19 cellular contexts compared by ENCODE assay signal in the genomic region with DNA sequence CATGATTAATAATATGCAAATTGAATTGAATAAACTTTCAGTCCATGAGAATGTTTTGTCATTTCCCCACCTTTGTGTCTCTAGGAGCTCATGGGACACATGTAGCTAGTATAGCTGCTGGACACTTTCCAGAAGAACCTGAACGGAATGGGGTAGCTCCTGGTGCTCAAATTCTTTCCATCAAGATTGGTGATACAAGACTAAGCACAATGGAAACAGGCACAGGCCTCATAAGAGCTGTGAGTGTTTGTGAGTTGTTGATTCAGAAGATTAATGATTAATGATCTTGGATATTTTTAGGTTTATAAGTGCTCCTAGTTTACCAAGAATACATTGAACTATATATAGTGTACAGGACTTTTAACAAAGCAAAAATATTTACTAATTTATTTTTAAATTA. TPM values are rescaled to one million over a fixed set of nuclear protein-coding genes. Genes with fewer than 3 reads are reported as not detected.
DNase-seq lines count a peak whose midpoint lies in the region; ATAC-seq, FAIRE-seq and TF ChIP-seq lines count a peak whose summit lies in the region.
"Had no signal": no experiment of that assay in that cellular context is flagged by ENCODE, and none has a peak within 500 bp of the region (broad histone marks: within the 10 kb centered on the region; RNA-seq: fewer than 3 reads in every experiment).

No MANE protein-coding gene starts in this region.

- no peaks in the 10 kb centered on the region for H3K79me2 ChIP-seq in HepG2 (ENCODE audit: insufficient read depth, low read length)

- peaks cover 4 to 45% (median 33%) of the 10 kb centered on the region in 4 donors for H3K36me3 ChIP-seq in liver (ENCODE audit: control insufficient read depth in 4 of 4, insufficient read depth in 3 of 4, low read depth in 1 of 4, low read length in 3 of 4)
- peaks cover 6 to 36% of the 10 kb centered on the region in 2 experiments for H3K36me3 ChIP-seq in HepG2 (replicated peaks in 1 of 2; ENCODE audit: control insufficient read depth in 1 of 2, insufficient read depth in 2 of 2, low read length in 2 of 2)
- H3K36me3 ChIP-seq in kidney (ENCODE audit: control insufficient read depth in 1 of 2, insufficient read depth in 2 of 2, low read length in 2 of 2): peaks cover 21% of the 10 kb centered on the region in 2 donors
- H3K36me3 ChIP-seq in right lobe of liver: peaks cover 0 to 71% (median 25%) of the 10 kb centered on the region in 4 donors

- no peak overlapping the region for H3K4me3 ChIP-seq in liver (ENCODE audit: low read depth in 1 of 3, low read length in 3 of 3)
- no peak overlapping the region for H3K4me3 ChIP-seq in HepG2 (replicated peaks in 1 of 3; ENCODE audit: insufficient read depth in 1 of 3, low read depth in 2 of 3, low read length in 3 of 3)
- no peak overlapping the region for H3K4me3 ChIP-seq in kidney (ENCODE audit: low read length in 2 of 2)
- no peak overlapping the region for H3K4me3 ChIP-seq in right lobe of liver
- H3K4me3 ChIP-seq: HAP-1 had no signal

- no peak overlapping the region for H3K4me2 ChIP-seq in HepG2 (ENCODE audit: low read depth, low read length)

- H4K20me1 ChIP-seq in HepG2 (ENCODE audit: insufficient read depth, low read length): no peaks in the 10 kb centered on the region; the same call in 1 of the 2 replicates

- CTCF ChIA-PET in HepG2 (lab: Yijun Ruan, JAX; ENCODE audit: low intra/inter-chr PET ratio, low total read pairs): no interaction called here
- CTCF ChIA-PET in activated CD4-positive, alpha-beta T cell treated with anti-CD3 and anti-CD28 coated beads, Interleukin-2, amount 10 ng/mL, durations not matched to agents 7 days and 5 days (lab: Charles Lee): interaction anchor here (1.3 kb wide), 1 partner anchor 20 kb away, joined by 3 read pairs; no protein-coding TSS in a partner anchor

- H3K36me3 Mint-ChIP-seq in activated CD4-positive, alpha-beta T cell treated with anti-CD3 and anti-CD28 coated beads, Interleukin-2, amount 10 ng/mL, durations not matched to agents 7 days and 5 days (ENCODE audit: low read depth): peaks cover 67% of the 10 kb centered on the region

- 34% methylated on average over 1 of the region's 1 CpG for WGBS in liver
- 100% methylated on average over 1 of the region's 1 CpG for WGBS in HepG2 (ENCODE audit: low lambda C conversion rate)
- WGBS in right lobe of liver (ENCODE audit: insufficient coverage, low coverage, low lambda C conversion rate, missing lambda C conversion rate): 10% methylated on average over 1 of the region's 1 CpG

- no peaks in the 10 kb centered on the region for H3K27me3 Mint-ChIP-seq in activated CD4-positive, alpha-beta T cell treated with anti-CD3 and anti-CD28 coated beads, Interleukin-2, amount 10 ng/mL, durations not matched to agents 7 days and 5 days
- H3K27me3 Mint-ChIP-seq: B cell; CD4-positive, alpha-beta T cell had no signal

- H2AFZ ChIP-seq in HepG2 (ENCODE audit: low read length): no peak overlapping the region

- intact Hi-C loops in HepG2 (cut with micrococcal nuclease; ENCODE audit: unreplicated experiment): no loop called here
- intact Hi-C loops in kidney (cut with DNase I): no loop called here
- intact Hi-C loops in right lobe of liver (cut with DNase I): no loop called here

- no peak for TF ChIP-seq CTCF in liver (IDR thresholded peaks at IDR 0.05; ENCODE audit: low read depth, low read length, missing input control)
- no peak for TF ChIP-seq CTCF in HepG2 (CRISPR knock-in tag; IDR thresholded peaks at IDR 0.05)
- no peak for TF ChIP-seq CTCF in kidney (IDR thresholded peaks at IDR 0.05; ENCODE audit: borderline replicate concordance, extremely low read depth, insufficient read depth)
- no peak for TF ChIP-seq CTCF in right lobe of liver (IDR thresholded peaks at IDR 0.05)

- no peak overlapping the region for H3K4me3 Mint-ChIP-seq in activated CD4-positive, alpha-beta T cell treated with anti-CD3 and anti-CD28 coated beads, Interleukin-2, amount 10 ng/mL, durations not matched to agents 7 days and 5 days
- H3K4me3 Mint-ChIP-seq: B cell; CD4-positive, alpha-beta T cell had no signal

- no TSS peak for BruUV-seq in HepG2 (replicated peaks; lab: Mats Ljungman, UMichigan)

- POLR2A ChIA-PET in HepG2 (lab: Yijun Ruan, JAX): no interaction called here
- POLR2A ChIA-PET in activated CD4-positive, alpha-beta T cell treated with anti-CD3 and anti-CD28 coated beads, Interleukin-2, amount 10 ng/mL, durations not matched to agents 7 days and 5 days (lab: Charles Lee): no interaction called here

- H3K9ac ChIP-seq in liver (ENCODE audit: low read depth in 1 of 2, low read length in 2 of 2): no peak overlapping the region
- H3K9ac ChIP-seq in HepG2 (ENCODE audit: insufficient read depth, low read depth, low read length): no peak overlapping the region
- H3K9ac ChIP-seq in kidney (ENCODE audit: low read length in 2 of 2): no peak overlapping the region

- H3K27me3 ChIP-seq in liver (ENCODE audit: control insufficient read depth in 4 of 4, insufficient read depth in 4 of 4, low read length in 3 of 4): no peaks in the 10 kb centered on the region
- no peaks in the 10 kb centered on the region for H3K27me3 ChIP-seq in HepG2 (ENCODE audit: control insufficient read depth in 1 of 2, insufficient read depth in 2 of 2, low read length in 2 of 2)
- no peaks in the 10 kb centered on the region for H3K27me3 ChIP-seq in right lobe of liver

- FAIRE-seq in HepG2 (lab: Jason Lieb, UNC): no peak
- FAIRE-seq in kidney (lab: Jason Lieb, UNC): peak; percentile 23
- FAIRE-seq: A204.1, G401.6, GM12891, H1 had no signal

- H3K4me1 ChIP-seq in liver (ENCODE audit: control insufficient read depth in 4 of 4, insufficient read depth in 4 of 4, low read length in 3 of 4) (peaks cover 0 to 9% (median 5%) of the 10 kb centered on the region in 4 donors), HepG2 (ENCODE audit: insufficient read depth, low read length) (no peaks in the 10 kb centered on the region), kidney (ENCODE audit: control insufficient read depth in 1 of 2, insufficient read depth in 1 of 2, low read depth in 1 of 2, low read length in 2 of 2) (no peaks in the 10 kb centered on the region), right lobe of liver (peaks cover 0 to 11% (median 3%) of the 10 kb centered on the region in 4 donors)
- H3K4me1 ChIP-seq: HAP-1 had no signal

- H3K27ac Mint-ChIP-seq in activated CD4-positive, alpha-beta T cell treated with anti-CD3 and anti-CD28 coated beads, Interleukin-2, amount 10 ng/mL, durations not matched to agents 7 days and 5 days: no peak overlapping the region
- H3K27ac Mint-ChIP-seq: B cell; CD4-positive, alpha-beta T cell had no signal

- H3K4me1 Mint-ChIP-seq in activated CD4-positive, alpha-beta T cell treated with anti-CD3 and anti-CD28 coated beads, Interleukin-2, amount 10 ng/mL, durations not matched to agents 7 days and 5 days: no peaks in the 10 kb centered on the region
- H3K4me1 Mint-ChIP-seq: B cell had no signal

- ATAC-seq in HepG2 (no peak; the same call in 2 of the 3 replicates), right lobe of liver (peak; percentile 82 to 89 (median 87)), esophagus mucosa (no peak)

- in situ Hi-C loops in HepG2 (cut with HindIII; ENCODE audit: extremely low pct_ligation_motif_present, low pct_unique_long_range_greater_than_20kb): no loop called here

- peak in 1 of 2 donors; percentile 5 for TF ChIP-seq RAD21 in liver (IDR thresholded peaks at IDR 0.05)
- TF ChIP-seq RAD21 in HepG2 (CRISPR knock-in tag; IDR thresholded peaks at IDR 0.05): no peak

- TF ChIP-seq EP300 in HepG2 (IDR thresholded peaks at IDR 0.05; ENCODE audit: low read depth in 2 of 2, low read length in 2 of 2) (no peak), HepG2 (CRISPR knock-in tag; IDR thresholded peaks at IDR 0.05; ENCODE audit: borderline replicate concordance) (no peak)

- no peak for TF ChIP-seq POLR2A in HepG2 (IDR thresholded peaks at IDR 0.05; ENCODE audit: insufficient read depth in 1 of 2, low read depth in 2 of 2, low read length in 2 of 2)
- TF ChIP-seq POLR2A in right lobe of liver (IDR thresholded peaks at IDR 0.05): no peak

- no peaks in the 10 kb centered on the region for H3K9me3 Mint-ChIP-seq in activated CD4-positive, alpha-beta T cell treated with anti-CD3 and anti-CD28 coated beads, Interleukin-2, amount 10 ng/mL, durations not matched to agents 7 days and 5 days
- H3K9me3 Mint-ChIP-seq: CD4-positive, alpha-beta T cell had no signal

- no peaks in the 10 kb centered on the region for H3K9me3 ChIP-seq in liver (ENCODE audit: control insufficient read depth in 4 of 4, low read length in 3 of 4)
- H3K9me3 ChIP-seq in HepG2 (ENCODE audit: low read length): no peaks in the 10 kb centered on the region
- no peaks in the 10 kb centered on the region for H3K9me3 ChIP-seq in kidney (ENCODE audit: control insufficient read depth in 1 of 2, low read length in 2 of 2)
- H3K9me3 ChIP-seq in right lobe of liver: no peaks in the 10 kb centered on the region
- H3K9me3 ChIP-seq: HAP-1 had no signal

- no peak for DNase-seq in HepG2 (ENCODE audit: low spot score)
- no peak for DNase-seq in kidney
- DNase-seq in right lobe of liver: no peak
- DNase-seq in activated CD4-positive, alpha-beta T cell treated with anti-CD3 and anti-CD28 coated beads, Interleukin-2, amount 10 ng/mL, durations not matched to agents 7 days and 5 days: no peak
- no peak for DNase-seq in Kasumi-1 (lab: John Stamatoyannopoulos, UW)
- DNase-seq: C1 segment of cervical spinal cord; Calu3; CD4-positive, alpha-beta T cell; DMS 273 treated with DMSO at 0.1 percent for 48 hours; DMS79 treated with DMSO at 0.1 percent for 48 hours; EL had no signal

- H3K27ac ChIP-seq in liver (ENCODE audit: low read depth in 1 of 2, low read length in 2 of 2): no peak overlapping the region
- H3K27ac ChIP-seq in HepG2 (ENCODE audit: extremely low read length, insufficient read depth, low read length): no peak overlapping the region
- H3K27ac ChIP-seq in kidney (ENCODE audit: low read depth in 2 of 2, low read length in 2 of 2): no peak overlapping the region
- H3K27ac ChIP-seq in right lobe of liver: peak overlapping the region in 1 of 3 donors; percentile 9

RNA-seq across cellular contexts. Expression of gene TPP2, which starts 30.1 kb away (rescaled TPM):
- total RNA-seq in liver (10 to 100 TPM; 28.2 to 55.6 TPM), HepG2 (2016; rRNA removed; fragmentation: Illumina TruSeq; extraction: Trizol) (52.1 and 71.7 TPM in 2 replicates), kidney (42.2 TPM), right lobe of liver (10 to 100 TPM; 18.4 to 35.3 (median 28.4) TPM), esophagus mucosa (17.3 TPM)
- polyA plus RNA-seq in liver (10 to 100 TPM; 14.0 to 16.6 TPM), HepG2 (2011; rRNA removed) (14.6 and 16.4 TPM in 2 replicates), kidney (ENCODE audit: insufficient read depth, low read depth, low replicate concordance) (14.7 TPM)
- 4.5 and 7.4 TPM in 2 replicates for total RNA-seq in HepG2 (2016; cell fraction: cytosol; rRNA removed; fragmentation: Illumina TruSeq; extraction: Trizol; ENCODE audit: low read depth)
- 52.2 and 73.2 TPM in 2 replicates for total RNA-seq in HepG2 (2016; cell fraction: insoluble cytoplasmic fraction; rRNA removed; fragmentation: Illumina TruSeq; extraction: Trizol)
- 13.5 and 14.1 TPM in 2 replicates for total RNA-seq in HepG2 (2016; cell fraction: membrane; rRNA removed; fragmentation: Illumina TruSeq; extraction: Trizol)
- total RNA-seq in HepG2 (2016; cell fraction: nucleus; rRNA removed; fragmentation: Illumina TruSeq; extraction: Trizol): 75.0 and 80.5 TPM in 2 replicates
- 5.3 and 7.5 TPM in 2 replicates for polyA plus RNA-seq in HepG2 (2011; cell fraction: cytosol; rRNA removed)
- polyA plus RNA-seq in HepG2 (2011; cell fraction: nucleus; rRNA removed): 30.3 and 38.4 TPM in 2 replicates
- polyA plus RNA-seq in HepG2 (2012): 20.4 and 22.7 TPM in 2 replicates
- polyA plus RNA-seq in HepG2 (2016; cell fraction: cytosol; fragmentation: Illumina TruSeq; extraction: Trizol; ENCODE audit: low read depth): 2.0 and 2.9 TPM in 2 replicates
- 48.8 and 48.9 TPM in 2 replicates for polyA plus RNA-seq in HepG2 (2016; cell fraction: insoluble cytoplasmic fraction; fragmentation: Illumina TruSeq; extraction: Trizol; ENCODE audit: low read depth)
- polyA plus RNA-seq in HepG2 (2016; cell fraction: membrane; fragmentation: Illumina TruSeq; extraction: Trizol; ENCODE audit: low read depth): 5.2 TPM in 2 replicates
- polyA plus RNA-seq in HepG2 (2016; cell fraction: nucleus; fragmentation: Illumina TruSeq; extraction: Trizol; ENCODE audit: insufficient read depth, low read depth): 97.8 and 99.2 TPM in 2 replicates
- polyA minus RNA-seq in HepG2 (2011; rRNA and poly(A)+ RNA removed; ENCODE audit: low replicate concordance): 11.5 and 23.1 TPM in 2 replicates
- 16.0 and 19.1 TPM in 2 replicates for polyA minus RNA-seq in HepG2 (2011; cell fraction: cytosol; rRNA and poly(A)+ RNA removed)
- 109 and 114 TPM in 2 replicates for polyA minus RNA-seq in HepG2 (2011; cell fraction: nucleus; rRNA and poly(A)+ RNA removed)
- 100 to 1,000 TPM in 1 of 2 experiments, 10 to 100 TPM in 1; 95.9 to 115 TPM for total RNA-seq in activated CD4-positive, alpha-beta T cell treated with anti-CD3 and anti-CD28 coated beads, Interleukin-2, amount 10 ng/mL, durations not matched to agents 7 days and 5 days

Comparison
In these comparisons a context has a peak if more than half of its experiments do, and no peak if none do; other contexts are left out.
1. ATAC-seq: peak in right lobe of liver (4 of 4); none in HepG2 (single experiment) and esophagus mucosa (single experiment).